In the genomic region with DNA sequence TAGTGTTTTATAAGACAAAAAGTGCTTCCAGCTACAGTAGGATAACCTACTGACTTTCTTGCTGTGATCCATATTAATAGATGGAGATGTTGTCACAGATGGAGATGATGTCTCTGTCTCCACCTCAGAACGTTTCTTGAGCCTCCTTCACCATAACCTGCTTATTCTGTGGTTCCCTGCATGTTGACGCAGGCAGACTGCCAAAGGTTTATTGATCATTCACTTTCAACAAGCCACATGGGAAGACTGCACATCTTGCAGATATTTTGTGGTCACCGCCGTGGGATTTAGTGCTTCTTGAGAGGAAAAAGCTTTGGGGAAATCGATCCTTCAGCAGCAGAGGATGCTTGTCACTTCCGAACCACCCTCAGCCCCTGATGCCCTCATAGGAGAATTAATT, we compare ENCODE assay signal across 28 cellular contexts.
"Had no signal": no experiment of that assay in that cellular context is flagged by ENCODE, and none has a peak within 500 bp of the region (broad histone marks: within the 10 kb centered on the region; RNA-seq: fewer than 3 reads in every experiment).

No MANE protein-coding gene starts in this region.

- H3K27ac ChIP-seq: breast epithelium, SJSA1 had no signal

- H3K27ac Mint-ChIP-seq: activated B cell treated with CpG ODN at 0.5 μM for 24 hours; activated CD4-positive, alpha-beta memory T cell treated with anti-CD3 and anti-CD28 coated beads for 36 hours; activated CD4-positive, alpha-beta T cell treated with anti-CD3 and anti-CD28 coated beads, Interleukin-2, amount 10 ng/mL, durations not matched to agents 24 days and 14 days; activated naive CD4-positive, alpha-beta T cell treated with anti-CD3 and anti-CD28 coated beads for 36 hours; activated naive CD8-positive, alpha-beta T cell; activated T-helper 17 cell treated with anti-CD3 and anti-CD28 coated beads, Interleukin-2, amount 50 U/mL, for 72 hours; IgD-negative memory B cell; T-helper 1 cell treated with Interleukin-12 subunit alpha and Interleukin-12 subunit beta and Interleukin-4 antibody, amounts not matched to agents 30 μg/mL and 1 μg/mL, for 36 hours had no signal

- H3K4me3 ChIP-seq: breast epithelium, SJSA1 had no signal

- H3K4me3 Mint-ChIP-seq: activated B cell treated with CpG ODN at 0.5 μM for 24 hours; activated CD4-positive, alpha-beta memory T cell treated with anti-CD3 and anti-CD28 coated beads for 36 hours; activated CD4-positive, alpha-beta T cell treated with anti-CD3 and anti-CD28 coated beads, Interleukin-2, amount 10 ng/mL, durations not matched to agents 24 days and 14 days; activated naive CD4-positive, alpha-beta T cell treated with anti-CD3 and anti-CD28 coated beads for 36 hours; activated naive CD8-positive, alpha-beta T cell; activated T-helper 17 cell treated with anti-CD3 and anti-CD28 coated beads, Interleukin-2, amount 50 U/mL, for 72 hours; IgD-negative memory B cell; T-helper 1 cell treated with Interleukin-12 subunit alpha and Interleukin-12 subunit beta and Interleukin-4 antibody, amounts not matched to agents 30 μg/mL and 1 μg/mL, for 36 hours had no signal

- H3K27me3 Mint-ChIP-seq: activated B cell treated with CpG ODN at 0.5 μM for 24 hours; activated CD4-positive, alpha-beta memory T cell treated with anti-CD3 and anti-CD28 coated beads for 36 hours; activated CD4-positive, alpha-beta T cell treated with anti-CD3 and anti-CD28 coated beads, Interleukin-2, amount 10 ng/mL, durations not matched to agents 24 days and 14 days; activated naive CD8-positive, alpha-beta T cell; activated T-helper 17 cell treated with anti-CD3 and anti-CD28 coated beads, Interleukin-2, amount 50 U/mL, for 72 hours; IgD-negative memory B cell had no signal

- H3K4me1 Mint-ChIP-seq: activated B cell treated with CpG ODN at 0.5 μM for 24 hours; activated CD4-positive, alpha-beta T cell treated with anti-CD3 and anti-CD28 coated beads, Interleukin-2, amount 10 ng/mL, durations not matched to agents 24 days and 14 days; activated T-helper 17 cell treated with anti-CD3 and anti-CD28 coated beads, Interleukin-2, amount 50 U/mL, for 72 hours; IgD-negative memory B cell had no signal

- H3K36me3 ChIP-seq: breast epithelium, SJSA1 had no signal

- DNase-seq: activated B cell treated with CpG ODN at 0.5 μM for 24 hours; activated CD4-positive, alpha-beta memory T cell treated with anti-CD3 and anti-CD28 coated beads for 36 hours; activated CD4-positive, alpha-beta T cell treated with anti-CD3 and anti-CD28 coated beads for 1 hour; activated CD4-positive, alpha-beta T cell treated with anti-CD3 and anti-CD28 coated beads, Interleukin-2, amount 10 ng/mL, durations not matched to agents 24 days and 14 days; activated CD8-positive, alpha-beta memory T cell treated with anti-CD3 and anti-CD28 coated beads for 24 hours; activated gamma-delta T cell; activated naive CD4-positive, alpha-beta T cell treated with anti-CD3 and anti-CD28 coated beads for 36 hours; activated T-cell treated with anti-CD3 and anti-CD28 coated beads, Interleukin-2, amount 50 U/mL, for 48 hours; amygdala; central memory CD4-positive, alpha-beta T cell; KG1; NCI-H1092 treated with DMSO at 0.1 percent for 48 hours; NCI-H1436; NCI-H1694 treated with DMSO at 0.1 percent for 48 hours; NCI-H2029 treated with DMSO at 0.1 percent for 48 hours; NCI-H2227 treated with DMSO at 0.1 percent for 48 hours; NCI-H510A; SHP77; SW 1271; T-helper 9 cell had no signal

- H3K9me3 ChIP-seq: breast epithelium, SJSA1 had no signal

- FAIRE-seq: RCC 7860, TTC549 had no signal

- H3K36me3 Mint-ChIP-seq: activated CD4-positive, alpha-beta memory T cell treated with anti-CD3 and anti-CD28 coated beads for 36 hours; activated naive CD8-positive, alpha-beta T cell; IgD-negative memory B cell had no signal

- H3K27me3 ChIP-seq: breast epithelium, SJSA1 had no signal

- H3K4me1 ChIP-seq: breast epithelium, SJSA1 had no signal
